Comparison of ENCODE assay signal across 1 cellular context in the genomic region with DNA sequence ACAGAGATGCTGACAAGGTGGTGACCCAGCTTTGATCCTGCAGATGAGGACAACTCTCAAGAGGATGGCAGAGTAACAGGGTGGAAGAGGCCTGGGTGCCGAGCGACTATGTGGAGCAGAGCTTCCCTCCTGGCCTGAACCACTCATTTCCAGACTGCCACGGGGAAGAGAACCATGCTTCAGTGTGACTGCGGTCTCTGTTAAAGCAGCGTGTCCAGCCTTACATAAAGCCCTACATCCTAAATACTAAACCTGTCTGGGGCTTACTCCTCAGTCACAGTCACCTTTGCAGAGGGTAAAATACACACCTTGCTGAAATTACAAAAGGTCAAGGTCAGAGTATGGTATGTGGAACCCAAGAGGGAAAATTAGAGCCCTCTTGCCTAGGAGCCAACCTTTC.
TF ChIP-seq lines count a peak whose summit lies in the region.

No MANE protein-coding gene starts in this region.

TF ChIP-seq in H1, 55 proteins besides CTCF, POLR2A, EP300 and RAD21:
- TF ChIP-seq HDAC6 (IDR thresholded peaks at IDR 0.05; ENCODE audit: low read depth, low read length) (no peak), SRF (IDR thresholded peaks at IDR 0.05; ENCODE audit: low read depth, low read length) (no peak), CHD2 (IDR thresholded peaks at IDR 0.05; ENCODE audit: low read length) (no peak), SIN3A (conservative IDR thresholded peaks at IDR 0.05 in 1 of 2, IDR thresholded peaks at IDR 0.05 in 1 of 2; ENCODE audit: low read depth in 1 of 2, low read length in 2 of 2) (no peak), CBX8 (IDR thresholded peaks at IDR 0.05; ENCODE audit: borderline replicate concordance, low read depth, low read length) (no peak), CTBP2 (IDR thresholded peaks at IDR 0.05; ENCODE audit: borderline replicate concordance, insufficient read depth, insufficient read length, low read length) (no peak), SP4 (IDR thresholded peaks at IDR 0.05; ENCODE audit: low read length) (no peak), NRF1 (IDR thresholded peaks at IDR 0.05; ENCODE audit: low read depth, low read length) (no peak), BCL11A (IDR thresholded peaks at IDR 0.05; ENCODE audit: low read depth in 2 of 2, low read length in 2 of 2) (no peak), PHF8 (conservative IDR thresholded peaks at IDR 0.05; ENCODE audit: low read depth, low read length) (no peak), KDM1A (IDR thresholded peaks at IDR 0.05; ENCODE audit: borderline replicate concordance, low read length) (no peak)
- TF ChIP-seq, protein P1, sequence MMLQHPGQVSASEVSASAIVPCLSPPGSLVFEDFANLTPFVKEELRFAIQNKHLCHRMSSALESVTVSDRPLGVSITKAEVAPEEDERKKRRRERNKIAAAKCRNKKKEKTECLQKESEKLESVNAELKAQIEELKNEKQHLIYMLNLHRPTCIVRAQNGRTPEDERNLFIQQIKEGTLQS (IDR thresholded peaks at IDR 0.05; ENCODE audit: insufficient read depth, low read depth, low read length): no peak
